In genomic region chr6:11608600-11609323, GRCh38 we compare ENCODE assay signal across 16 cellular contexts.
DNase-seq lines count a peak whose midpoint lies in the region; ATAC-seq and TF ChIP-seq lines count a peak whose summit lies in the region.
"Had no signal": no experiment of that assay in that cellular context is flagged by ENCODE, and none has a peak within 500 bp of the region (broad histone marks: within the 10 kb centered on the region; RNA-seq: fewer than 3 reads in every experiment).

No MANE protein-coding gene starts in this region.

- POLR2A ChIA-PET in T-cell (lab: Charles Lee): no interaction called here

- DNase-seq in RWPE2 (ENCODE audit: low spot score): no peak
- DNase-seq in fibroblast of lung (ENCODE audit: low read depth in 2 of 2): no peak
- no peak for DNase-seq in gastrocnemius medialis
- no peak for DNase-seq in GOT3 (lab: John Stamatoyannopoulos, UW)
- DNase-seq in T-cell: no peak
- DNase-seq in NCI-H2081 (lab: John Stamatoyannopoulos, UW): no peak
- DNase-seq: activated CD4-positive, alpha-beta T cell treated with anti-CD3 and anti-CD28 coated beads, Interleukin-2, amount 10 ng/mL, durations not matched to agents 7 days and 5 days; activated naive CD4-positive, alpha-beta T cell treated with Interleukin-2 at 50 U/mL for 16 hours; body of pancreas; NCI-H1417; stimulated activated CD4-positive, alpha-beta T cell treated with anti-CD3 and anti-CD28 coated beads, Interleukin-15, amount 100 ng/mL, for 24 hours had no signal

- H3K4me2 ChIP-seq in BLaER1 (peak overlapping the region; percentile 82), fibroblast of lung (ENCODE audit: extremely low read depth, insufficient read depth, low read length) (no peak overlapping the region)

- H3K27ac Mint-ChIP-seq in T-cell: no peak overlapping the region
- H3K27ac Mint-ChIP-seq in stimulated activated memory B cell treated with anti-CD40 and anti-IgM and Interleukin-4, amounts not matched to agents 10 μg/mL and 1 μg/mL and 100 μg/mL, for 72 hours: no peak overlapping the region
- H3K27ac Mint-ChIP-seq: activated CD4-positive, alpha-beta T cell treated with anti-CD3 and anti-CD28 coated beads, Interleukin-2, amount 10 ng/mL, durations not matched to agents 7 days and 5 days; dendritic cell treated with granulocyte-macrophage colony-stimulating factor and Interleukin-4, amounts not matched to agents 40 ng/mL and 50 ng/mL, for 4 days; stimulated activated naive CD8-positive, alpha-beta T cell treated with anti-CD3 and anti-CD28 coated beads, Interleukin-15, Interleukin-2, amounts not matched to agents 100 ng/mL and 50 ng/mL, for 24 hours had no signal

- in situ Hi-C loops in gastrocnemius medialis (cut with MboI; ENCODE audit: low sequenced_read_pairs in 4 of 4): no loop called here

- no peaks in the 10 kb centered on the region for H3K36me3 Mint-ChIP-seq in T-cell
- no peaks in the 10 kb centered on the region for H3K36me3 Mint-ChIP-seq in stimulated activated memory B cell treated with anti-CD40 and anti-IgM and Interleukin-4, amounts not matched to agents 10 μg/mL and 1 μg/mL and 100 μg/mL, for 72 hours

- no peak overlapping the region for H3K9ac ChIP-seq in BLaER1
- peak overlapping the region; percentile 13 for H3K9ac ChIP-seq in fibroblast of lung (ENCODE audit: insufficient read depth, low read length)

- TF ChIP-seq POLR2A in gastrocnemius medialis (IDR thresholded peaks at IDR 0.05): no peak

- no peak overlapping the region for H3K4me3 Mint-ChIP-seq in T-cell
- H3K4me3 Mint-ChIP-seq in stimulated activated memory B cell treated with anti-CD40 and anti-IgM and Interleukin-4, amounts not matched to agents 10 μg/mL and 1 μg/mL and 100 μg/mL, for 72 hours: no peak overlapping the region
- H3K4me3 Mint-ChIP-seq: activated CD4-positive, alpha-beta T cell treated with anti-CD3 and anti-CD28 coated beads, Interleukin-2, amount 10 ng/mL, durations not matched to agents 7 days and 5 days; dendritic cell treated with granulocyte-macrophage colony-stimulating factor and Interleukin-4, amounts not matched to agents 40 ng/mL and 50 ng/mL, for 4 days; stimulated activated naive CD8-positive, alpha-beta T cell treated with anti-CD3 and anti-CD28 coated beads, Interleukin-15, Interleukin-2, amounts not matched to agents 100 ng/mL and 50 ng/mL, for 24 hours had no signal

- H3K27me3 Mint-ChIP-seq in T-cell: peaks cover 22 to 30% of the 10 kb centered on the region in 2 donors
- peaks cover 45% of the 10 kb centered on the region for H3K27me3 Mint-ChIP-seq in stimulated activated memory B cell treated with anti-CD40 and anti-IgM and Interleukin-4, amounts not matched to agents 10 μg/mL and 1 μg/mL and 100 μg/mL, for 72 hours

- H3K4me1 Mint-ChIP-seq in T-cell: peaks cover 0 to 7% (median 0%) of the 10 kb centered on the region in 3 donors
- no peaks in the 10 kb centered on the region for H3K4me1 Mint-ChIP-seq in stimulated activated memory B cell treated with anti-CD40 and anti-IgM and Interleukin-4, amounts not matched to agents 10 μg/mL and 1 μg/mL and 100 μg/mL, for 72 hours
- H3K4me1 Mint-ChIP-seq: activated CD4-positive, alpha-beta T cell treated with anti-CD3 and anti-CD28 coated beads, Interleukin-2, amount 10 ng/mL, durations not matched to agents 7 days and 5 days had no signal

- H3K79me2 ChIP-seq in fibroblast of lung (ENCODE audit: control insufficient read depth, insufficient read depth, low read length): no peaks in the 10 kb centered on the region

- H3K27me3 ChIP-seq in BLaER1 (no peaks in the 10 kb centered on the region), RWPE2 (ENCODE audit: insufficient read depth, poor library complexity, severe bottlenecking) (no peaks in the 10 kb centered on the region), fibroblast of lung (ENCODE audit: control insufficient read depth, insufficient read depth, low read length) (no peaks in the 10 kb centered on the region), gastrocnemius medialis (peaks cover 0 to 8% (median 3%) of the 10 kb centered on the region in 3 donors)
- H3K27me3 ChIP-seq: body of pancreas had no signal

- H3K4me3 ChIP-seq in BLaER1: no peak overlapping the region
- no peak overlapping the region for H3K4me3 ChIP-seq in RWPE2 (ENCODE audit: severe bottlenecking)
- H3K4me3 ChIP-seq in fibroblast of lung (replicated peaks in 1 of 4; ENCODE audit: control extremely low read depth in 1 of 4, insufficient read depth in 1 of 4, low read depth in 3 of 4, low read length in 4 of 4): no peak overlapping the region
- H3K4me3 ChIP-seq in gastrocnemius medialis: no peak overlapping the region
- H3K4me3 ChIP-seq: body of pancreas, GM12878 had no signal

- intact Hi-C loops in gastrocnemius medialis (cut with DNase I; ENCODE audit: low total_unique reads): no loop called here

- no peaks in the 10 kb centered on the region for H3K9me3 ChIP-seq in BLaER1
- no peaks in the 10 kb centered on the region for H3K9me3 ChIP-seq in RWPE2 (ENCODE audit: severe bottlenecking)
- no peaks in the 10 kb centered on the region for H3K9me3 ChIP-seq in fibroblast of lung (ENCODE audit: control insufficient read depth, insufficient read depth, low read depth, low read length)
- no peaks in the 10 kb centered on the region for H3K9me3 ChIP-seq in gastrocnemius medialis
- H3K9me3 ChIP-seq: body of pancreas had no signal

- H4K20me1 ChIP-seq in BLaER1: no peaks in the 10 kb centered on the region
- no peaks in the 10 kb centered on the region for H4K20me1 ChIP-seq in fibroblast of lung (ENCODE audit: control insufficient read depth, extremely low read depth, insufficient read depth, low read length)

- H3K36me3 ChIP-seq in BLaER1 (no peaks in the 10 kb centered on the region), RWPE2 (ENCODE audit: low read depth) (no peaks in the 10 kb centered on the region), fibroblast of lung (ENCODE audit: control insufficient read depth, insufficient read depth, low read length) (no peaks in the 10 kb centered on the region), gastrocnemius medialis (no peaks in the 10 kb centered on the region)

- TF ChIP-seq CTCF in RWPE2 (IDR thresholded peaks at IDR 0.05; ENCODE audit: poor library complexity, severe bottlenecking) (no peak), fibroblast of lung (conservative IDR thresholded peaks at IDR 0.05 in 1 of 2, IDR thresholded peaks at IDR 0.05 in 1 of 2; ENCODE audit: low read depth in 1 of 2, low read length in 2 of 2) (no peak), gastrocnemius medialis (IDR thresholded peaks at IDR 0.05 in 4 of 5, conservative IDR thresholded peaks at IDR 0.05 in 1 of 5) (no peak)

- H2AFZ ChIP-seq in fibroblast of lung (ENCODE audit: low read length): no peak overlapping the region

- ATAC-seq in RWPE2 (ENCODE audit: low read depth) (no peak), gastrocnemius medialis (no peak), T-cell (replicated peaks in 1 of 4) (no peak)
- ATAC-seq in stimulated activated memory B cell treated with anti-CD40 and anti-IgM and Interleukin-4, amounts not matched to agents 10 μg/mL and 1 μg/mL and 100 μg/mL, for 72 hours: no peak
- ATAC-seq: GM12878 had no signal

- H3K4me1 ChIP-seq in BLaER1 (peaks cover 47% of the 10 kb centered on the region), RWPE2 (ENCODE audit: insufficient read depth, poor library complexity, severe bottlenecking) (peaks cover 4% of the 10 kb centered on the region), fibroblast of lung (ENCODE audit: control insufficient read depth, extremely low read depth, insufficient read depth, low read length) (peaks cover 31% of the 10 kb centered on the region), gastrocnemius medialis (peaks cover 27 to 43% of the 10 kb centered on the region in 2 donors)

- CTCF ChIA-PET in T-cell (lab: Charles Lee): interaction anchor here in 1 of 2 donors (0.6 kb wide), 1 partner anchor 20 kb away, joined by 3 read pairs; no protein-coding TSS in a partner anchor

- 0 out of 2 replicates have a peak overlapping the region, but pooled peaks have one; percentile 31 for H3K27ac ChIP-seq in BLaER1
- H3K27ac ChIP-seq in RWPE2 (ENCODE audit: poor library complexity, severe bottlenecking): peak overlapping the region; percentile 36
- peak overlapping the region; percentile 80 for H3K27ac ChIP-seq in fibroblast of lung (ENCODE audit: insufficient read depth, low read length)
- H3K27ac ChIP-seq in gastrocnemius medialis: peak overlapping the region; percentile 40 to 70 (median 60)

- H3K9me3 Mint-ChIP-seq in T-cell: no peaks in the 10 kb centered on the region
- H3K9me3 Mint-ChIP-seq in stimulated activated memory B cell treated with anti-CD40 and anti-IgM and Interleukin-4, amounts not matched to agents 10 μg/mL and 1 μg/mL and 100 μg/mL, for 72 hours: no peaks in the 10 kb centered on the region
- H3K9me3 Mint-ChIP-seq: activated CD4-positive, alpha-beta T cell treated with anti-CD3 and anti-CD28 coated beads, Interleukin-2, amount 10 ng/mL, durations not matched to agents 7 days and 5 days; dendritic cell treated with granulocyte-macrophage colony-stimulating factor and Interleukin-4, amounts not matched to agents 40 ng/mL and 50 ng/mL, for 4 days; stimulated activated naive CD8-positive, alpha-beta T cell treated with anti-CD3 and anti-CD28 coated beads, Interleukin-15, Interleukin-2, amounts not matched to agents 100 ng/mL and 50 ng/mL, for 24 hours had no signal
